Comparison of ENCODE assay signal across 18 cellular contexts in the genomic region with DNA sequence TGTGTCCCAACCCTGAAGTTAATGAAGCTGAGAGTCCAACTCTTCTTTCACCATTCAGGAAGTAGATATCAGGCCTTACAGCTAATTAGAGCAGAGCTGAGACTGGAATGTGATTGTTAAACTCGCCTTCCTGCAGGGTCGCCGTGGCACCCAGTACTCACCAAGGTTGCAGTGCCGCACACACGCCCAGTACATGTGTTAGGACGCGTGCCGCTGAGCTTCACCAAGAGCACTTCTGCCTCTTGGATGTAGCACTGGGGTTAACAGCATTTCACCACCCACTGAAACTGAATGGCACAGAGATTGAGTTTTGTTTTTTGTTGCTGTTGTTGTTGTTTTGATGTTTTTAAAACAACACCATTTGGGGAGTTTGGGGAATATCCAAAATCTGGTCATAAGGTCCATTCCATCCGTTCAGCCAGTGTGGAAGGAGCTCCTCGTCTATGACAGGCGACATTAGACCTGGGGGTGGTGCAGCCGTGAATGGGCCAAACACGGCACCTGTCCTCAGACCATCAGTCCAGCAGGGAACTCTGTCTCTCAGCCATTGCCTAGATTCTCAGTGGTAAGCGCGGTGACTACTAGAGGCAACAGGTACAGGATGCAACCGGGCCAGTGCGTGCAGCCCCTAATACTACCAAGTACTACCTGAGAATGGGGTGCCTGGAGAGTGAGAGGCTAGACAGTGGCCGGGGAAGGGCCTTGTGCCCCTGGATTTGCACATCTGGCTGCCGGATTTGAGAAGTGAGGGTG. TPM values are rescaled to one million over a fixed set of nuclear protein-coding genes. Genes with fewer than 3 reads are reported as not detected.
DNase-seq lines count a peak whose midpoint lies in the region; ATAC-seq and TF ChIP-seq lines count a peak whose summit lies in the region.
"Had no signal": no experiment of that assay in that cellular context is flagged by ENCODE, and none has a peak within 500 bp of the region (broad histone marks: within the 10 kb centered on the region; RNA-seq: fewer than 3 reads in every experiment).

No MANE protein-coding gene starts in this region.

- peaks cover 29% of the 10 kb centered on the region for H3K36me3 Mint-ChIP-seq in chondrocyte (ENCODE audit: low read depth)
- H3K36me3 Mint-ChIP-seq in progenitor cell of endocrine pancreas (ENCODE audit: insufficient read depth), result peaks cover 26% of the 10 kb centered on the region

- TF ChIP-seq CTCF in left ventricle myocardium inferior (IDR thresholded peaks at IDR 0.05; ENCODE audit: borderline replicate concordance) (no peak), chondrocyte (IDR thresholded peaks at IDR 0.05) (no peak), progenitor cell of endocrine pancreas (IDR thresholded peaks at IDR 0.05; ENCODE audit: unreplicated experiment) (no peak)

- H3K4me1 ChIP-seq in left ventricle myocardium inferior, result peaks cover 30% of the 10 kb centered on the region
- no peaks in the 10 kb centered on the region for H3K4me1 ChIP-seq in aorta (ENCODE audit: control insufficient read depth in 1 of 2, insufficient read depth in 2 of 2, low read length in 2 of 2)

- intact Hi-C loops in left cardiac atrium (cut with DNase I) (no loop called here), left ventricle myocardium inferior (cut with micrococcal nuclease) (no loop called here), aorta (cut with DNase I) (no loop called here), posterior vena cava (cut with DNase I) (no loop called here)

- no peak overlapping the region for H3K4me3 Mint-ChIP-seq in chondrocyte (ENCODE audit: unreplicated experiment)
- no peak overlapping the region for H3K4me3 Mint-ChIP-seq in progenitor cell of endocrine pancreas (ENCODE audit: low read depth)
- H3K4me3 Mint-ChIP-seq: CD14-positive monocyte had no signal

- DNase-seq in left cardiac atrium, result peak; percentile 13
- DNase-seq in left ventricle myocardium inferior, result no peak
- DNase-seq in chondrocyte (ENCODE audit: low spot score), result peak; percentile 59
- no peak for DNase-seq in progenitor cell of endocrine pancreas (ENCODE audit: low spot score, unreplicated experiment)
- no peak for DNase-seq in aorta
- no peak for DNase-seq in posterior vena cava (ENCODE audit: low spot score)
- DNase-seq in NCI-H146 (lab: John Stamatoyannopoulos, UW), result no peak
- no peak for DNase-seq in effector CD4-positive, alpha-beta T cell
- DNase-seq: DMS53; GDM1; H7; MG63; NCI-H187 treated with DMSO at 0.1 percent for 48 hours; NCI-H226; NCI-H510A treated with DMSO at 0.1 percent for 48 hours; NCI-H748 treated with DMSO at 0.1 percent for 48 hours; NK-92 treated with Interleukin-12 subunit alpha and Interleukin-12 subunit beta, amount 100 ng/mL, for 24 hours had no signal

- H3K9me3 Mint-ChIP-seq in chondrocyte (ENCODE audit: low read depth) (no peaks in the 10 kb centered on the region), progenitor cell of endocrine pancreas (ENCODE audit: low read depth) (no peaks in the 10 kb centered on the region)
- H3K9me3 Mint-ChIP-seq: CD14-positive monocyte had no signal

- H3K27me3 Mint-ChIP-seq in chondrocyte (ENCODE audit: low read depth) (no peaks in the 10 kb centered on the region), progenitor cell of endocrine pancreas (no peaks in the 10 kb centered on the region)

- no peak overlapping the region for H3K27ac ChIP-seq in left ventricle myocardium inferior (replicated peaks)
- H3K27ac ChIP-seq in aorta (ENCODE audit: low read depth in 1 of 2, low read length in 2 of 2), result no peak overlapping the region

- H3K4me1 Mint-ChIP-seq in chondrocyte (ENCODE audit: low read depth), result peaks cover 3% of the 10 kb centered on the region
- peaks cover 4% of the 10 kb centered on the region for H3K4me1 Mint-ChIP-seq in progenitor cell of endocrine pancreas (ENCODE audit: low read depth)
- H3K4me1 Mint-ChIP-seq: CD14-positive monocyte had no signal

- H3K27ac Mint-ChIP-seq in chondrocyte (ENCODE audit: unreplicated experiment) (no peak overlapping the region), progenitor cell of endocrine pancreas (peak overlapping the region; percentile 14)

- no peaks in the 10 kb centered on the region for H3K27me3 ChIP-seq in left ventricle myocardium inferior (ENCODE audit: low read depth)
- no peaks in the 10 kb centered on the region for H3K27me3 ChIP-seq in aorta (ENCODE audit: control insufficient read depth in 1 of 2, insufficient read depth in 2 of 2, low read length in 1 of 2)
- H3K27me3 ChIP-seq: MG63 had no signal

- peaks cover 65% of the 10 kb centered on the region for H3K36me3 ChIP-seq in left ventricle myocardium inferior
- H3K36me3 ChIP-seq in aorta (ENCODE audit: control insufficient read depth in 1 of 2, insufficient read depth in 2 of 2, low read length in 1 of 2), result peaks cover 0 to 2% of the 10 kb centered on the region in 2 donors

- no peak for ATAC-seq in left cardiac atrium
- peak; percentile 39 for ATAC-seq in aorta (ENCODE audit: low FRiP score)

- H3K9me3 ChIP-seq in left ventricle myocardium inferior (replicated peaks), result no peaks in the 10 kb centered on the region
- H3K9me3 ChIP-seq in aorta (ENCODE audit: control insufficient read depth, low read length), result no peaks in the 10 kb centered on the region
- H3K9me3 ChIP-seq: MG63 had no signal

- WGBS in aorta, 2 donors, result 83 to 84% methylated on average over 19 of the region's 19 CpGs

- H3K4me3 ChIP-seq in left ventricle myocardium inferior, result no peak overlapping the region
- no peak overlapping the region for H3K4me3 ChIP-seq in aorta (ENCODE audit: low read length in 2 of 2)
- H3K4me3 ChIP-seq: MG63 had no signal

RNA-seq across cellular contexts. Expression of gene WIPI2, which starts 21.9 kb away (rescaled TPM):
- total RNA-seq in left cardiac atrium, result 10 to 100 TPM; 54.6 to 58.9 TPM
- total RNA-seq in left ventricle myocardium inferior, result 46.2 TPM
- total RNA-seq in chondrocyte, result 61.0 to 68.0 TPM (median 61.6 TPM) in 3 replicates
- total RNA-seq in progenitor cell of endocrine pancreas, result 87.4 and 91.9 TPM in 2 replicates
- 10 to 100 TPM; 42.9 to 66.7 TPM for total RNA-seq in aorta
- polyA plus RNA-seq in aorta, result 10 to 100 TPM; 14.1 to 39.6 TPM
- total RNA-seq in posterior vena cava, result 10 to 100 TPM; 37.2 to 38.7 TPM

Comparison
In these comparisons a context has a peak if more than half of its experiments do, and no peak if none do; other contexts are left out.
1. DNase-seq: peak in left cardiac atrium (single experiment) and chondrocyte (single experiment); none in left ventricle myocardium inferior (single experiment), progenitor cell of endocrine pancreas (single experiment), aorta (0 of 2), posterior vena cava (single experiment), NCI-H146 (single experiment) and effector CD4-positive, alpha-beta T cell (single experiment).